ENCODE assay signal across 8 cellular contexts in genomic region chr10:50614444-50615137, GRCh38. TPM values are rescaled to one million over a fixed set of nuclear protein-coding genes. Genes with fewer than 3 reads are reported as not detected.
DNase-seq lines count a peak whose midpoint lies in the region; ATAC-seq and TF ChIP-seq lines count a peak whose summit lies in the region.

No MANE protein-coding gene starts in this region.

- H3K27me3 ChIP-seq in CD4-positive, CD25-positive, alpha-beta regulatory T cell (ENCODE audit: control insufficient read depth, insufficient read depth, low read length), result no peaks in the 10 kb centered on the region
- H3K27me3 ChIP-seq in Loucy (ENCODE audit: insufficient read depth, low read length, poor library complexity, severe bottlenecking) (no peaks in the 10 kb centered on the region), stomach (no peaks in the 10 kb centered on the region)

- intact Hi-C loops in stomach (cut with DNase I; ENCODE audit: low total_unique reads) (loop anchor here (10.0 kb wide), 1 partner anchor 60 kb away; no protein-coding TSS in a partner anchor), sciatic nerve (cut with DNase I) (no loop called here)

- H3K4me3 Mint-ChIP-seq in CD4-positive, CD25-positive, alpha-beta regulatory T cell, result peak overlapping the region in 1 of 4 donors; percentile 15
- H3K4me3 Mint-ChIP-seq in effector memory CD8-positive, alpha-beta T cell, result no peak overlapping the region

- H2AFZ ChIP-seq in Loucy (ENCODE audit: low read length), result no peak overlapping the region

- peak; percentile 62 to 72 for ATAC-seq in CD4-positive, CD25-positive, alpha-beta regulatory T cell (ENCODE audit: low read depth in 2 of 2)
- ATAC-seq in GM19043 (IDR thresholded peaks at IDR 0.05; ENCODE audit: low read depth, unreplicated experiment), result peak; percentile 43
- peak; percentile 82 for ATAC-seq in effector memory CD8-positive, alpha-beta T cell (replicated peaks)
- ATAC-seq in HG02759 (IDR thresholded peaks at IDR 0.05; ENCODE audit: unreplicated experiment), result no peak
- no peak for ATAC-seq in sciatic nerve

- TF ChIP-seq CTCF in Loucy (conservative IDR thresholded peaks at IDR 0.05; ENCODE audit: low read length) (peak; percentile 49), stomach (IDR thresholded peaks at IDR 0.05) (peak in 4 of 7 experiments; percentile 10 to 45 (median 29)), RWPE1 (conservative IDR thresholded peaks at IDR 0.05; ENCODE audit: low read depth) (no peak)

- no peak for TF ChIP-seq EP300 in stomach (IDR thresholded peaks at IDR 0.05)

- CTCF ChIA-PET in RWPE1 (lab: Yijun Ruan, JAX), result interaction anchor here (0.7 kb wide), 1 partner anchor 252 kb away, joined by 3 read pairs; no protein-coding TSS in a partner anchor

- no peaks in the 10 kb centered on the region for H3K9me3 Mint-ChIP-seq in CD4-positive, CD25-positive, alpha-beta regulatory T cell
- H3K9me3 Mint-ChIP-seq in effector memory CD8-positive, alpha-beta T cell, result no peaks in the 10 kb centered on the region

- 49 to 69% (median 67%) methylated on average over 4 to 7 of the region's 7 CpGs for WGBS in stomach, 5 donors

- no peak overlapping the region for H3K9ac ChIP-seq in Loucy (ENCODE audit: low read depth, low read length, poor library complexity, severe bottlenecking)

- H3K9me2 ChIP-seq in Loucy (replicated peaks; ENCODE audit: low read depth, low read length), result no peaks in the 10 kb centered on the region

- H3K4me3 ChIP-seq in CD4-positive, CD25-positive, alpha-beta regulatory T cell (ENCODE audit: low read depth, low read length), result no peak overlapping the region
- H3K4me3 ChIP-seq in Loucy (ENCODE audit: low read length, poor library complexity, severe bottlenecking) (no peak overlapping the region), stomach (no peak overlapping the region)

- H3K36me3 ChIP-seq in CD4-positive, CD25-positive, alpha-beta regulatory T cell (ENCODE audit: control insufficient read depth, insufficient read depth, low read length), result no peaks in the 10 kb centered on the region
- H3K36me3 ChIP-seq in Loucy (ENCODE audit: insufficient read depth, low read length) (no peaks in the 10 kb centered on the region), stomach (no peaks in the 10 kb centered on the region)

- H3K4me1 Mint-ChIP-seq in CD4-positive, CD25-positive, alpha-beta regulatory T cell, result peaks cover 23 to 88% (median 71%) of the 10 kb centered on the region in 4 donors
- peaks cover 48 to 58% of the 10 kb centered on the region in 2 donors for H3K4me1 Mint-ChIP-seq in effector memory CD8-positive, alpha-beta T cell (ENCODE audit: low read depth in 2 of 2)

- peak overlapping the region in 2 of 3 donors; percentile 52 to 80 for H3K27ac Mint-ChIP-seq in CD4-positive, CD25-positive, alpha-beta regulatory T cell
- H3K27ac Mint-ChIP-seq in effector memory CD8-positive, alpha-beta T cell, result no peak overlapping the region

- H3K4me2 ChIP-seq in Loucy (ENCODE audit: low read depth, low read length, poor library complexity, severe bottlenecking), result no peak overlapping the region

- peak; percentile 7 to 57 (median 29) for DNase-seq in CD4-positive, CD25-positive, alpha-beta regulatory T cell
- peak in 2 of 3 experiments; percentile 19 to 21 for DNase-seq in effector memory CD8-positive, alpha-beta T cell
- DNase-seq in stomach, result peak; percentile 46
- no peak for DNase-seq in sciatic nerve (ENCODE audit: low spot score)
- no peak for DNase-seq in RWPE1 (ENCODE audit: low spot score)

- no peaks in the 10 kb centered on the region for H3K9me3 ChIP-seq in CD4-positive, CD25-positive, alpha-beta regulatory T cell (ENCODE audit: control insufficient read depth in 2 of 2, low read length in 2 of 2)
- H3K9me3 ChIP-seq in Loucy (ENCODE audit: insufficient read depth, low read depth, low read length), result no peaks in the 10 kb centered on the region
- H3K9me3 ChIP-seq in stomach, result no peaks in the 10 kb centered on the region

- no peaks in the 10 kb centered on the region for H3F3A ChIP-seq in Loucy (ENCODE audit: low read depth)

- H4K20me1 ChIP-seq in Loucy (ENCODE audit: insufficient read depth, low read length, poor library complexity, severe bottlenecking), result no peaks in the 10 kb centered on the region

- H3K27me3 Mint-ChIP-seq in CD4-positive, CD25-positive, alpha-beta regulatory T cell, result no peaks in the 10 kb centered on the region
- H3K27me3 Mint-ChIP-seq in effector memory CD8-positive, alpha-beta T cell, result no peaks in the 10 kb centered on the region

- peaks cover 42% of the 10 kb centered on the region for H3K4me1 ChIP-seq in CD4-positive, CD25-positive, alpha-beta regulatory T cell (ENCODE audit: control insufficient read depth, insufficient read depth, low read length, poor library complexity, severe bottlenecking)
- H3K4me1 ChIP-seq in Loucy (ENCODE audit: insufficient read depth, low read length, poor library complexity, severe bottlenecking), result peaks cover 16% of the 10 kb centered on the region
- peaks cover 22 to 70% (median 40%) of the 10 kb centered on the region in 4 donors for H3K4me1 ChIP-seq in stomach

- peaks cover 12% of the 10 kb centered on the region; the same call in 1 of the 2 replicates for H3K79me2 ChIP-seq in Loucy (ENCODE audit: insufficient read depth, low read length)

- POLR2A ChIA-PET in RWPE1 (lab: Yijun Ruan, JAX; ENCODE audit: low non-redundant PET), result no interaction called here

- no peak overlapping the region for H3K27ac ChIP-seq in CD4-positive, CD25-positive, alpha-beta regulatory T cell (ENCODE audit: insufficient read depth, low read length, poor library complexity, severe bottlenecking)
- no peak overlapping the region for H3K27ac ChIP-seq in stomach
- no peak overlapping the region for H3K27ac ChIP-seq in RWPE1

- peaks cover 23% of the 10 kb centered on the region for H3K36me3 Mint-ChIP-seq in CD4-positive, CD25-positive, alpha-beta regulatory T cell
- H3K36me3 Mint-ChIP-seq in effector memory CD8-positive, alpha-beta T cell (ENCODE audit: insufficient read depth), result peaks cover 9% of the 10 kb centered on the region

- no peak for TF ChIP-seq POLR2A in stomach (IDR thresholded peaks at IDR 0.05)

RNA-seq across cellular contexts. Expression of gene SGMS1, which starts 9.2 kb away (rescaled TPM):
- 241 TPM for total RNA-seq in CD4-positive, CD25-positive, alpha-beta regulatory T cell
- 10 to 100 TPM; 25.7 to 34.3 (median 31.4) TPM for polyA plus RNA-seq in CD4-positive, CD25-positive, alpha-beta regulatory T cell
- 100 to 1,000 TPM in 2 of 5 donors, 10 to 100 TPM in 3; 24.6 to 229 (median 75.5) TPM for total RNA-seq in stomach
- 1 to 10 TPM; 6.2 to 7.8 (median 7.0) TPM for polyA plus RNA-seq in stomach
- 54.7 TPM for total RNA-seq in sciatic nerve

Comparison
In these comparisons a context has a peak if more than half of its experiments do, and no peak if none do; other contexts are left out.
1. ATAC-seq: peak in CD4-positive, CD25-positive, alpha-beta regulatory T cell (2 of 2), GM19043 (single experiment) and effector memory CD8-positive, alpha-beta T cell (single experiment); none in HG02759 (single experiment) and sciatic nerve (single experiment).
2. DNase-seq: peak in CD4-positive, CD25-positive, alpha-beta regulatory T cell (3 of 3), effector memory CD8-positive, alpha-beta T cell (2 of 3) and stomach (single experiment); none in sciatic nerve (single experiment) and RWPE1 (single experiment).
3. H3K27ac Mint-ChIP-seq: peak in CD4-positive, CD25-positive, alpha-beta regulatory T cell (2 of 3); none in effector memory CD8-positive, alpha-beta T cell (0 of 2).